Comparison of ENCODE assay signal across 8 cellular contexts in genomic region chr15:67080900-67081431, GRCh38. TPM values are rescaled to one million over a fixed set of nuclear protein-coding genes. Genes with fewer than 3 reads are reported as not detected.
DNase-seq lines count a peak whose midpoint lies in the region; ATAC-seq and TF ChIP-seq lines count a peak whose summit lies in the region.

No MANE protein-coding gene starts in this region.

- H3K9ac ChIP-seq in HCT116 (ENCODE audit: low read length): no peak overlapping the region

- H3K36me3 ChIP-seq in HCT116 (ENCODE audit: control insufficient read depth in 1 of 2, insufficient read depth in 2 of 2, low read length in 2 of 2) (peaks cover 0 to 59% of the 10 kb centered on the region in 2 experiments; a peak in 2 of 4 replicates), gastrocnemius medialis (no peaks in the 10 kb centered on the region)

- TF ChIP-seq POLR2A in HCT116 (IDR thresholded peaks at IDR 0.05; ENCODE audit: borderline replicate concordance, extremely low read depth, insufficient read depth, insufficient read length): no peak
- peak; percentile 52 to 63 for TF ChIP-seq POLR2A in gastrocnemius medialis (IDR thresholded peaks at IDR 0.05)

- in situ Hi-C loops in gastrocnemius medialis (cut with MboI; ENCODE audit: low sequenced_read_pairs in 4 of 4): no loop called here

- H3K36me3 Mint-ChIP-seq in activated T-cell treated with anti-CD3 and anti-CD28 coated beads, Interleukin-2, amount 50 U/mL, for 24 hours (ENCODE audit: low read depth): peaks cover 37% of the 10 kb centered on the region

- no peak overlapping the region for H2AFZ ChIP-seq in HCT116 (ENCODE audit: low read depth, low read length, poor library complexity, severe bottlenecking)

- DNase-seq in HCT116 (ENCODE audit: low read depth, low spot score) (no peak), NCI-H226 (peak; percentile 77), glomerular visceral epithelial cell (ENCODE audit: extremely low spot score) (peak; percentile 88), gastrocnemius medialis (peak; percentile 92 to 94), HEK293T (ENCODE audit: extremely low spot score) (no peak), iPS-NIHi11 (ENCODE audit: low spot score) (no peak)
- DNase-seq in activated T-cell treated with anti-CD3 and anti-CD28 coated beads, Interleukin-2, amount 50 U/mL, for 24 hours: peak; percentile 74

- peaks cover 93% of the 10 kb centered on the region for H3K4me1 Mint-ChIP-seq in activated T-cell treated with anti-CD3 and anti-CD28 coated beads, Interleukin-2, amount 50 U/mL, for 24 hours (ENCODE audit: low read depth)

- peaks cover 99% of the 10 kb centered on the region for H3K79me2 ChIP-seq in HCT116 (ENCODE audit: insufficient read depth, low read length)

- H3K27me3 Mint-ChIP-seq in activated T-cell treated with anti-CD3 and anti-CD28 coated beads, Interleukin-2, amount 50 U/mL, for 24 hours: no peaks in the 10 kb centered on the region

- H3K4me3 Mint-ChIP-seq in activated T-cell treated with anti-CD3 and anti-CD28 coated beads, Interleukin-2, amount 50 U/mL, for 24 hours: peak overlapping the region; percentile 22

- H3K27ac ChIP-seq in HCT116 (ENCODE audit: low read depth, low read length) (peak overlapping the region; percentile 48), gastrocnemius medialis (peak overlapping the region; percentile 87 to 98 (median 94))

- TF ChIP-seq RAD21 in HCT116 (IDR thresholded peaks at IDR 0.05; ENCODE audit: low read depth): peak; percentile 40

- H3K27ac Mint-ChIP-seq in activated T-cell treated with anti-CD3 and anti-CD28 coated beads, Interleukin-2, amount 50 U/mL, for 24 hours: peak overlapping the region; percentile 78

- RAD21 ChIA-PET in HCT116 (lab: Charles Lee; ENCODE audit: low non-redundant PET in 1 of 2, low total read pairs in 2 of 2, uncharacterized antibody in 2 of 2, unreplicated experiment in 2 of 2): no interaction called here

- H3K9me3 Mint-ChIP-seq in activated T-cell treated with anti-CD3 and anti-CD28 coated beads, Interleukin-2, amount 50 U/mL, for 24 hours: peaks cover 3% of the 10 kb centered on the region

- H4K20me1 ChIP-seq in HCT116 (ENCODE audit: insufficient read depth): no peaks in the 10 kb centered on the region; the same call in 1 of the 2 replicates

- peak overlapping the region; percentile 7; the same call in 1 of the 2 replicates for H3K4me2 ChIP-seq in HCT116 (ENCODE audit: low read length)

- TF ChIP-seq CTCF in GM12874 (IDR thresholded peaks at IDR 0.05; ENCODE audit: insufficient read depth, low read depth, low read length) (peak; percentile 50), HCT116 (IDR thresholded peaks at IDR 0.05 in 2 of 3, conservative IDR thresholded peaks at IDR 0.05 in 1 of 3; ENCODE audit: borderline replicate concordance in 1 of 3, insufficient read depth in 1 of 3, low read depth in 2 of 3, low read length in 2 of 3) (peak in 2 of 3 experiments; percentile 10 to 19; a peak in 1 of 6 replicates), gastrocnemius medialis (IDR thresholded peaks at IDR 0.05 in 4 of 5, conservative IDR thresholded peaks at IDR 0.05 in 1 of 5) (peak in 4 of 5 experiments; percentile 17 to 37 (median 22))

- no peaks in the 10 kb centered on the region for H3K9me2 ChIP-seq in HCT116 (ENCODE audit: insufficient read depth)

- H3K4me3 ChIP-seq in HCT116 (replicated peaks in 1 of 2; ENCODE audit: low read depth in 1 of 2, low read length in 2 of 2) (no peak overlapping the region), gastrocnemius medialis (peak overlapping the region in 2 of 4 donors; percentile 8 to 9)

- H3K4me1 ChIP-seq in HCT116 (ENCODE audit: control insufficient read depth in 1 of 2, insufficient read depth in 2 of 2, low read length in 2 of 2) (peaks cover 74 to 96% of the 10 kb centered on the region in 2 experiments), gastrocnemius medialis (peaks cover 93% of the 10 kb centered on the region in 2 donors)

- intact Hi-C loops in HCT116 (cut with micrococcal nuclease) (no loop called here), gastrocnemius medialis (cut with DNase I; ENCODE audit: low total_unique reads) (loop anchor here (1.0 to 2.0 kb wide), 4 partner anchors 28 to 108 kb away; no protein-coding TSS in a partner anchor)

- H3K9me3 ChIP-seq in HCT116 (ENCODE audit: control insufficient read depth in 1 of 2, insufficient read depth in 1 of 2, low read depth in 1 of 2, low read length in 2 of 2): no peaks in the 10 kb centered on the region
- H3K9me3 ChIP-seq in gastrocnemius medialis: no peaks in the 10 kb centered on the region

- POLR2A ChIA-PET in HCT116 (lab: Charles Lee) (no interaction called here), HEK293T (lab: Yijun Ruan, JAX) (no interaction called here)

- CTCF ChIA-PET in HCT116 (lab: Charles Lee) (interaction anchor here (0.7 to 1.3 kb wide), 2 partner anchors 9 to 133 kb away, joined by 3 read pairs; no protein-coding TSS in a partner anchor), HEK293T (lab: Yijun Ruan, JAX) (interaction anchor here (0.7 to 1.3 kb wide), 2 partner anchors 26 to 39 kb away, joined by 3 read pairs; no protein-coding TSS in a partner anchor)

- no TSS peak for BruUV-seq in HCT116 (replicated peaks; lab: Mats Ljungman, UMichigan)

- H3K27me3 ChIP-seq in HCT116 (ENCODE audit: insufficient read depth, low read length) (no peaks in the 10 kb centered on the region), gastrocnemius medialis (no peaks in the 10 kb centered on the region)

- ATAC-seq in HCT116 (peak; percentile 36; the same call in 1 of the 2 replicates), gastrocnemius medialis (peak; percentile 73 to 82)

TF ChIP-seq in HCT116, 20 proteins besides CTCF, POLR2A, EP300 and RAD21:
- TF ChIP-seq SP1 (IDR thresholded peaks at IDR 0.05; ENCODE audit: low read depth) (no peak), TCF7L2 (IDR thresholded peaks at IDR 0.05; ENCODE audit: borderline replicate concordance, extremely low read depth, insufficient read depth, insufficient read length) (no peak), POLR2AphosphoS5 (IDR thresholded peaks at IDR 0.05; ENCODE audit: low read depth, low read length) (no peak), SIN3A (IDR thresholded peaks at IDR 0.05; ENCODE audit: low read depth) (no peak)

TF ChIP-seq in HEK293T, 16 proteins besides CTCF, POLR2A, EP300 and RAD21:
- no peak for TF ChIP-seq PKNOX1 (IDR thresholded peaks at IDR 0.05)
- no peak for TF ChIP-seq ELF4 (IDR thresholded peaks at IDR 0.05)
- no peak for TF ChIP-seq SP1 (IDR thresholded peaks at IDR 0.05)
- no peak for TF ChIP-seq FOXK2 (IDR thresholded peaks at IDR 0.05)
- no peak for TF ChIP-seq TARDBP (IDR thresholded peaks at IDR 0.05)
- TF ChIP-seq CTBP1 (IDR thresholded peaks at IDR 0.05; ENCODE audit: borderline replicate concordance): no peak
- no peak for TF ChIP-seq NFRKB (IDR thresholded peaks at IDR 0.05)
- no peak for TF ChIP-seq FOXM1 (IDR thresholded peaks at IDR 0.05; ENCODE audit: borderline replicate concordance)
- TF ChIP-seq L3MBTL2 (conservative IDR thresholded peaks at IDR 0.05): no peak
- TF ChIP-seq BHLHE40 (IDR thresholded peaks at IDR 0.05; ENCODE audit: borderline replicate concordance): no peak
- no peak for TF ChIP-seq HDGF (IDR thresholded peaks at IDR 0.05; ENCODE audit: borderline replicate concordance)
- no peak for TF ChIP-seq ARNT (IDR thresholded peaks at IDR 0.05)
- no peak for TF ChIP-seq FOXA1 (IDR thresholded peaks at IDR 0.05)
- no peak for TF ChIP-seq SUZ12 (IDR thresholded peaks at IDR 0.05)
- no peak for TF ChIP-seq LEF1 (IDR thresholded peaks at IDR 0.05; ENCODE audit: borderline replicate concordance)

RNA-seq across cellular contexts. Expression of gene SMAD3, which starts 15.6 kb away (rescaled TPM):
- total RNA-seq in HCT116 (2021; ENCODE audit: unreplicated experiment): 89.2 TPM
- 54.4 and 57.6 TPM in 2 replicates for polyA plus RNA-seq in HCT116 (2012)
- total RNA-seq in gastrocnemius medialis: 10 to 100 TPM; 15.9 to 61.7 (median 26.3) TPM

Comparison
In these comparisons a context has a peak if more than half of its experiments do, and no peak if none do; other contexts are left out.
1. DNase-seq: peak in NCI-H226 (single experiment), activated T-cell treated with anti-CD3 and anti-CD28 coated beads, Interleukin-2, amount 50 U/mL, for 24 hours (single experiment), glomerular visceral epithelial cell (single experiment) and gastrocnemius medialis (2 of 2); none in HCT116 (single experiment), HEK293T (single experiment) and iPS-NIHi11 (single experiment).
2. Peak in every context shown above with its lines, with median percentiles within 50 percentile points of each other: CTCF ChIP-seq.